9 cellular contexts compared by ENCODE assay signal in the genomic region with DNA sequence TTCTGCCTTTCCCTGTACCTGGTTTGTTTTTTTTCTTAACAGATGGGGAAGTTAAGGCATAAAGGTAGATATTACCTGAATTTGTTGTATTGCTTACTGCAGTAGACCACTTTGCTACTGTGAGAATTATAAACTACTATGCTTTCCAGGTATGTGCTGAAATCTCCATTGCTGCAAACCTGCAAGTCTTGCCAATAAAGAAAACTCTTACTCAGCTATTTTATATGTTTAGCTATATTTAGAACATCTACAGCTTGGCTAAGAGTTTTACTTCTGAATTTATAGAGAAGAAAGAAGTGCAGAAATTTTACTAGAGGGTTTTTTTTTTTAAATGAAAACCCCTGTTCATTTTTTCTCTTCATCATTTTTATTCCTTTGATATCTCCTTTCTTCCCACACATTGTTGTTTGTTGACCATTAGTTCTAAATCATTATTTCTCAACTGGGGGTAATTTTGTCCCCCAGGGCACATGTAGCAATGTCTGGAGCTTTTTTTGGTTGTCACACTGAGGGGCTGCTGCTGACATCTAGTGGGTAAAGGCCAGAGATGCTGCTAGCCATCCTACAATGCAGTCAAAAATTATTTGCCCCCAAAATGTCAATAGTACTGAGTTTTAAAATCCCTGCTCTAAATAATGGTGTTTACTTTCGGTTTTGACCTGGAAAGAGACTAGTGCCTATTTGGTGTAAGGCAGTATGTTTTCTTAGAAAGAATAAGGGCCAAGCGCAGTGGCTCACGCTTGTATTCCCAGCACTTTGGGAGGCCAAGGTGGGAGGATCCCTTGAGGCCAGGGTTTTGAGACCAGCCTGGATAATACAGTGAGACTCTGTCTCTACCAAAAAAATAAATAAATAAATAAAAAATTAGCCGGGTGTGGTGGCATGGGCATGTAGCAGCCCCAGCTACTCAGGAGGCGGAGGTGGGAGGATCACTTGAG. TPM values are rescaled to one million over a fixed set of nuclear protein-coding genes. Genes with fewer than 3 reads are reported as not detected.
DNase-seq lines count a peak whose midpoint lies in the region; ATAC-seq, FAIRE-seq and TF ChIP-seq lines count a peak whose summit lies in the region.
"Had no signal": no experiment of that assay in that cellular context is flagged by ENCODE, and none has a peak within 500 bp of the region (broad histone marks: within the 10 kb centered on the region; RNA-seq: fewer than 3 reads in every experiment).

No MANE protein-coding gene starts in this region.

- POLR2A ChIA-PET in T-cell (lab: Charles Lee): interaction anchor here (0.5 to 0.7 kb wide), 2 partner anchors 27 to 31 kb away, joined by 3 read pairs; no protein-coding TSS in a partner anchor

- H3K9me3 ChIP-seq in BE2C: no peaks in the 10 kb centered on the region
- H3K9me3 ChIP-seq in neural progenitor cell (ENCODE audit: low read depth): peaks cover 3% of the 10 kb centered on the region

- DNase-seq in BE2C: peak; percentile 38
- DNase-seq in GM19239 (ENCODE audit: insufficient read length, low spot score): no peak
- DNase-seq in T-cell: peak; percentile 18 to 58 (median 44)
- no peak for DNase-seq in dorsolateral prefrontal cortex
- peak; percentile 38 for DNase-seq in neural progenitor cell (ENCODE audit: low spot score)
- no peak for DNase-seq in NCI-H128 (lab: John Stamatoyannopoulos, UW; ENCODE audit: unreplicated experiment)
- DNase-seq in hepatic stellate cell (ENCODE audit: low spot score): no peak
- DNase-seq in OCI-M2 (lab: John Stamatoyannopoulos, UW; ENCODE audit: unreplicated experiment): no peak

- no peaks in the 10 kb centered on the region for H3F3A ChIP-seq in neural progenitor cell (ENCODE audit: low read depth)

- H3K4me3 ChIP-seq in BE2C (ENCODE audit: low read depth, low read length) (no peak overlapping the region), dorsolateral prefrontal cortex (no peak overlapping the region), neural progenitor cell (no peak overlapping the region)

- H3K27me3 Mint-ChIP-seq in T-cell (no peaks in the 10 kb centered on the region), neural progenitor cell (ENCODE audit: insufficient read depth, low read depth) (no peaks in the 10 kb centered on the region)
- H3K27me3 Mint-ChIP-seq: IgD-negative memory B cell had no signal

- no peaks in the 10 kb centered on the region for H3K4me1 ChIP-seq in BE2C
- H3K4me1 ChIP-seq in neural progenitor cell: no peaks in the 10 kb centered on the region

- H3K79me2 ChIP-seq in neural progenitor cell (ENCODE audit: low read depth): peaks cover 53% of the 10 kb centered on the region

- H3K4me3 Mint-ChIP-seq in T-cell (no peak overlapping the region), neural progenitor cell (no peak overlapping the region)
- H3K4me3 Mint-ChIP-seq: IgD-negative memory B cell had no signal

- no peak overlapping the region for H3K4me2 ChIP-seq in neural progenitor cell

- H3K36me3 Mint-ChIP-seq in T-cell: peaks cover 29% of the 10 kb centered on the region
- peaks cover 20% of the 10 kb centered on the region for H3K36me3 Mint-ChIP-seq in neural progenitor cell

- CTCF ChIA-PET in T-cell (lab: Charles Lee): interaction anchor here (0.7 to 7.8 kb wide), 18 partner anchors 12 to 420 kb away, joined by 3 to 129 read pairs (median 4); partner anchors contain the start of genes PCNX1 (in 2 of the 2) and MAP3K9 (in 1 of the 2)

- intact Hi-C loops in dorsolateral prefrontal cortex (cut with DNase I): loop anchor here in 1 of 2 donors (5.0 kb wide), 1 partner anchor 49 kb away; the partner anchor contains the start of gene PCNX1

- TF ChIP-seq CTCF in BE2C (IDR thresholded peaks at IDR 0.05; ENCODE audit: low read depth, low read length) (peak; percentile 79), dorsolateral prefrontal cortex (IDR thresholded peaks at IDR 0.05 in 54 of 56, conservative IDR thresholded peaks at IDR 0.05 in 2 of 56; ENCODE audit: low read depth in 1 of 56, partially characterized antibody in 56 of 56) (peak in 52 of 56 donors; percentile 11 to 66 (median 49)), neural progenitor cell (IDR thresholded peaks at IDR 0.05) (peak; percentile 57)

- H3K36me3 ChIP-seq in BE2C: peaks cover 3% of the 10 kb centered on the region
- H3K36me3 ChIP-seq in neural progenitor cell: peaks cover 7% of the 10 kb centered on the region

- H3K9me3 Mint-ChIP-seq in T-cell: no peaks in the 10 kb centered on the region
- peaks cover 2% of the 10 kb centered on the region for H3K9me3 Mint-ChIP-seq in neural progenitor cell
- H3K9me3 Mint-ChIP-seq: IgD-negative memory B cell had no signal

- H3K27ac ChIP-seq in dorsolateral prefrontal cortex (no peak overlapping the region), neural progenitor cell (no peak overlapping the region)

- H3K4me1 Mint-ChIP-seq in T-cell (peaks cover 41 to 47% (median 44%) of the 10 kb centered on the region in 3 donors), neural progenitor cell (no peaks in the 10 kb centered on the region)

- ATAC-seq in T-cell (replicated peaks in 1 of 4): peak; percentile 72 to 94 (median 79)

- H2AFZ ChIP-seq in neural progenitor cell (replicated peaks): no peak overlapping the region

- H3K27me3 ChIP-seq in BE2C: no peaks in the 10 kb centered on the region
- H3K27me3 ChIP-seq in dorsolateral prefrontal cortex: no peaks in the 10 kb centered on the region
- H3K27me3 ChIP-seq in neural progenitor cell: no peaks in the 10 kb centered on the region

- H4K20me1 ChIP-seq in neural progenitor cell (ENCODE audit: low read depth): peaks cover 11% of the 10 kb centered on the region

- peak; percentile 90 for FAIRE-seq in GM19239 (lab: Jason Lieb, UNC)

- no peak overlapping the region for H3K9ac ChIP-seq in neural progenitor cell

- peak overlapping the region; percentile 54 to 74 for H3K27ac Mint-ChIP-seq in T-cell
- no peak overlapping the region for H3K27ac Mint-ChIP-seq in neural progenitor cell

RNA-seq across cellular contexts. Expression of gene PCNX1, which starts 48.6 kb away (rescaled TPM):
- polyA plus RNA-seq in BE2C (2012; ENCODE audit: insufficient read depth, insufficient read length, low read depth): 25.5 TPM
- total RNA-seq in T-cell (100 to 1,000 TPM in 2 of 5 donors, 10 to 100 TPM in 3; 80.8 to 140 (median 86.3) TPM), dorsolateral prefrontal cortex (100 to 1,000 TPM in 5 of 120 experiments, 10 to 100 TPM in 115; 61.9 to 138 (median 81.6) TPM), neural progenitor cell (ENCODE audit: low replicate concordance) (45.8 and 48.6 TPM in 2 replicates)

Comparison
In these comparisons a context has a peak if more than half of its experiments do, and no peak if none do; other contexts are left out.
1. DNase-seq: peak in BE2C (single experiment), T-cell (34 of 34) and neural progenitor cell (single experiment); none in GM19239 (single experiment), dorsolateral prefrontal cortex (0 of 10), NCI-H128 (single experiment), hepatic stellate cell (single experiment) and OCI-M2 (single experiment).
2. Peak in every context shown above with its lines, with median percentiles within 50 percentile points of each other: CTCF ChIP-seq.